Comparison of ENCODE assay signal across 10 cellular contexts in genomic region chr20:50992733-50993457, GRCh38. TPM values are rescaled to one million over a fixed set of nuclear protein-coding genes. Genes with fewer than 3 reads are reported as not detected.
DNase-seq lines count a peak whose midpoint lies in the region; ATAC-seq and TF ChIP-seq lines count a peak whose summit lies in the region.
"Had no signal": no experiment of that assay in that cellular context is flagged by ENCODE, and none has a peak within 500 bp of the region (broad histone marks: within the 10 kb centered on the region; RNA-seq: fewer than 3 reads in every experiment).

No MANE protein-coding gene starts in this region.

- H3K4me1 ChIP-seq in naive thymus-derived CD4-positive, alpha-beta T cell (ENCODE audit: control insufficient read depth in 2 of 2, insufficient read depth in 2 of 2, low read length in 2 of 2), result no peaks in the 10 kb centered on the region

- ATAC-seq in T-cell (replicated peaks in 1 of 4) (peak; percentile 45 to 79 (median 57)), GM21526 (IDR thresholded peaks at IDR 0.05; ENCODE audit: low FRiP score, unreplicated experiment) (no peak), GM18870 (IDR thresholded peaks at IDR 0.05; ENCODE audit: unreplicated experiment) (no peak)
- peak; percentile 88 for ATAC-seq in naive thymus-derived CD4-positive, alpha-beta T cell

- peak; percentile 92 for TF ChIP-seq CTCF in epithelial cell of esophagus (IDR thresholded peaks at IDR 0.05; ENCODE audit: insufficient read depth, low read depth, low read length, missing control alignments)

- DNase-seq in DMS153 treated with DMSO at 0.1 percent for 48 hours (lab: John Stamatoyannopoulos, UW; ENCODE audit: unreplicated experiment), result peak; percentile 21
- peak; percentile 95 for DNase-seq in H7
- peak; percentile 23 for DNase-seq in NCI-H1092 (lab: John Stamatoyannopoulos, UW)
- peak in 19 of 34 experiments; percentile 3 to 32 (median 11) for DNase-seq in T-cell
- DNase-seq in epithelial cell of esophagus (ENCODE audit: low read depth), result peak; percentile 83
- peak in 8 of 9 donors; percentile 14 to 39 (median 28) for DNase-seq in naive thymus-derived CD4-positive, alpha-beta T cell

- H3K9me3 Mint-ChIP-seq in T-cell, result peaks cover 0 to 3% (median 0%) of the 10 kb centered on the region in 3 donors
- peaks cover 0 to 3% (median 0%) of the 10 kb centered on the region in 11 donors for H3K9me3 Mint-ChIP-seq in naive thymus-derived CD4-positive, alpha-beta T cell
- H3K9me3 Mint-ChIP-seq: activated naive CD4-positive, alpha-beta T cell treated with anti-CD3 and anti-CD28 coated beads, Interleukin-2, amount 50 U/mL, for 24 hours had no signal

- no peak overlapping the region for H3K27ac ChIP-seq in naive thymus-derived CD4-positive, alpha-beta T cell (ENCODE audit: low read depth, low read length)
- H3K27ac ChIP-seq: thoracic aorta had no signal

- no peaks in the 10 kb centered on the region for H3K27me3 ChIP-seq in H7 (ENCODE audit: control insufficient read depth, insufficient read depth, low read length)
- H3K27me3 ChIP-seq in naive thymus-derived CD4-positive, alpha-beta T cell (ENCODE audit: control insufficient read depth in 2 of 2, insufficient read depth in 2 of 2, low read length in 2 of 2), result no peaks in the 10 kb centered on the region

- H3K4me1 Mint-ChIP-seq in T-cell, result no peaks in the 10 kb centered on the region
- peaks cover 0 to 7% (median 0%) of the 10 kb centered on the region in 7 donors for H3K4me1 Mint-ChIP-seq in naive thymus-derived CD4-positive, alpha-beta T cell
- H3K4me1 Mint-ChIP-seq: activated naive CD4-positive, alpha-beta T cell treated with anti-CD3 and anti-CD28 coated beads, Interleukin-2, amount 50 U/mL, for 24 hours had no signal

- peaks cover 4 to 8% of the 10 kb centered on the region in 2 donors for H3K27me3 Mint-ChIP-seq in T-cell
- H3K27me3 Mint-ChIP-seq in naive thymus-derived CD4-positive, alpha-beta T cell, result peaks cover 0 to 4% (median 0%) of the 10 kb centered on the region in 5 donors
- H3K27me3 Mint-ChIP-seq: activated naive CD4-positive, alpha-beta T cell treated with anti-CD3 and anti-CD28 coated beads, Interleukin-2, amount 50 U/mL, for 24 hours had no signal

- H3K36me3 Mint-ChIP-seq in T-cell, result no peaks in the 10 kb centered on the region
- H3K36me3 Mint-ChIP-seq in naive thymus-derived CD4-positive, alpha-beta T cell, result no peaks in the 10 kb centered on the region
- H3K36me3 Mint-ChIP-seq: activated naive CD4-positive, alpha-beta T cell treated with anti-CD3 and anti-CD28 coated beads, Interleukin-2, amount 50 U/mL, for 24 hours had no signal

- CTCF ChIA-PET in T-cell (lab: Charles Lee), result interaction anchor here in 1 of 2 donors (1.2 kb wide), 1 partner anchor 316 kb away, joined by 4 read pairs; no protein-coding TSS in a partner anchor
- CTCF ChIA-PET in naive thymus-derived CD4-positive, alpha-beta T cell (lab: Charles Lee), result interaction anchor here (0.6 to 1.4 kb wide), 3 partner anchors 11 to 314 kb away, joined by 3 to 5 read pairs (median 3); no protein-coding TSS in a partner anchor

- no peaks in the 10 kb centered on the region for H3K9me3 ChIP-seq in naive thymus-derived CD4-positive, alpha-beta T cell (ENCODE audit: control insufficient read depth in 2 of 3, low read length in 3 of 3)
- H3K9me3 ChIP-seq: thoracic aorta had no signal

- intact Hi-C loops in naive thymus-derived CD4-positive, alpha-beta T cell (cut with micrococcal nuclease), result no loop called here

- H3K4me3 Mint-ChIP-seq in T-cell, result no peak overlapping the region
- H3K4me3 Mint-ChIP-seq in naive thymus-derived CD4-positive, alpha-beta T cell, result no peak overlapping the region
- H3K4me3 Mint-ChIP-seq: activated naive CD4-positive, alpha-beta T cell treated with anti-CD3 and anti-CD28 coated beads, Interleukin-2, amount 50 U/mL, for 24 hours had no signal

- H3K27ac Mint-ChIP-seq in T-cell, result no peak overlapping the region
- no peak overlapping the region for H3K27ac Mint-ChIP-seq in naive thymus-derived CD4-positive, alpha-beta T cell
- H3K27ac Mint-ChIP-seq: activated naive CD4-positive, alpha-beta T cell treated with anti-CD3 and anti-CD28 coated beads, Interleukin-2, amount 50 U/mL, for 24 hours had no signal

- POLR2A ChIA-PET in T-cell (lab: Charles Lee), result no interaction called here
- POLR2A ChIA-PET in naive thymus-derived CD4-positive, alpha-beta T cell (lab: Charles Lee), result interaction anchor here (0.6 kb wide), 1 partner anchor 671 kb away, joined by 4 read pairs; no protein-coding TSS in a partner anchor

- no peaks in the 10 kb centered on the region for H3K36me3 ChIP-seq in H7 (replicated peaks; ENCODE audit: control insufficient read depth, insufficient read depth, low read length)
- H3K36me3 ChIP-seq in naive thymus-derived CD4-positive, alpha-beta T cell (ENCODE audit: control insufficient read depth in 2 of 3, insufficient read depth in 3 of 3, low read length in 3 of 3), result no peaks in the 10 kb centered on the region
- H3K36me3 ChIP-seq: thoracic aorta had no signal

- H3K4me3 ChIP-seq in H7 (ENCODE audit: insufficient read depth, low read depth, low read length) (no peak overlapping the region; the same call in 1 of the 2 replicates), epithelial cell of esophagus (ENCODE audit: low read length) (no peak overlapping the region)
- no peak overlapping the region for H3K4me3 ChIP-seq in naive thymus-derived CD4-positive, alpha-beta T cell (ENCODE audit: low read length)
- H3K4me3 ChIP-seq: thoracic aorta had no signal

RNA-seq across cellular contexts. Expression of gene KCNG1, which starts 30.0 kb away (rescaled TPM):
- 116 and 174 TPM in 2 replicates for total RNA-seq in H7 (2014; rRNA removed; shearing (Covaris generic))
- under 1 TPM in 3 of 5 donors, not detected in 2; 0.35 to 0.82 (median 0.82) TPM for total RNA-seq in T-cell
- total RNA-seq in naive thymus-derived CD4-positive, alpha-beta T cell, result under 1 TPM in 2 of 5 experiments, not detected in 3; 0.17 to 0.73 TPM
- not detected for polyA plus RNA-seq in naive thymus-derived CD4-positive, alpha-beta T cell

RNA-seq across cellular contexts. Expression of gene MOCS3, which starts 34.3 kb away (rescaled TPM):
- 9.1 and 9.3 TPM in 2 replicates for total RNA-seq in H7 (2014; rRNA removed; shearing (Covaris generic))
- total RNA-seq in T-cell, result 1 to 10 TPM; 2.6 to 8.3 (median 7.6) TPM
- total RNA-seq in naive thymus-derived CD4-positive, alpha-beta T cell, result 1 to 10 TPM; 2.5 to 8.9 (median 5.2) TPM
- polyA plus RNA-seq in naive thymus-derived CD4-positive, alpha-beta T cell, result 1 to 10 TPM; 5.2 to 5.5 TPM

RNA-seq across cellular contexts. Expression of gene DPM1, which starts 34.6 kb away (rescaled TPM):
- total RNA-seq in H7 (2014; rRNA removed; shearing (Covaris generic)), result 59.2 and 60.8 TPM in 2 replicates
- 10 to 100 TPM; 23.1 to 37.6 (median 33.4) TPM for total RNA-seq in T-cell
- 10 to 100 TPM; 19.4 to 47.8 (median 40.5) TPM for total RNA-seq in naive thymus-derived CD4-positive, alpha-beta T cell
- polyA plus RNA-seq in naive thymus-derived CD4-positive, alpha-beta T cell, result 10 to 100 TPM; 73.8 to 80.9 TPM

Comparison
In these comparisons a context has a peak if more than half of its experiments do, and no peak if none do; other contexts are left out.
1. DNase-seq: peak in every context shown above with its lines; median percentile 95 in H7; 83 in epithelial cell of esophagus; 28 in naive thymus-derived CD4-positive, alpha-beta T cell; 23 in NCI-H1092; 21 in DMS153 treated with DMSO at 0.1 percent for 48 hours; 11 in T-cell.
2. ATAC-seq: peak in T-cell (4 of 4) and naive thymus-derived CD4-positive, alpha-beta T cell (single experiment); none in GM21526 (single experiment) and GM18870 (single experiment).
3. RNA of gene KCNG1, which starts 30.0 kb away (total RNA-seq): 116 to 174 TPM in H7; 0.35 to 0.82 TPM in T-cell and 0.17 to 0.73 TPM in naive thymus-derived CD4-positive, alpha-beta T cell; every median in the first group is over 10 times any median in the second.